8 cellular contexts compared by ENCODE assay signal in genomic region chr6:100880901-100881706, GRCh38. TPM values are rescaled to one million over a fixed set of nuclear protein-coding genes. Genes with fewer than 3 reads are reported as not detected.
DNase-seq lines count a peak whose midpoint lies in the region; ATAC-seq and TF ChIP-seq lines count a peak whose summit lies in the region.

Gene ASCC3, minus strand, starts transcription at chr6:100881329. Its CDS starts 13,332 bp downstream, at chr6:100867997.

- H3K27me3 ChIP-seq in Caco-2 (replicated peaks; ENCODE audit: control insufficient read depth, insufficient read depth, low read length) (no peaks in the 10 kb centered on the region), NT2/D1 (ENCODE audit: insufficient read depth, insufficient read length) (no peaks in the 10 kb centered on the region), endodermal cell (ENCODE audit: control insufficient read depth, insufficient read depth, low read length, poor library complexity, severe bottlenecking) (no peaks in the 10 kb centered on the region)

- H3K36me3 ChIP-seq in Caco-2 (ENCODE audit: control insufficient read depth, insufficient read depth, low read length) (no peaks in the 10 kb centered on the region), NT2/D1 (ENCODE audit: insufficient read depth, insufficient read length, low read length) (peaks cover 11% of the 10 kb centered on the region), endodermal cell (ENCODE audit: control insufficient read depth, insufficient read depth, low read length) (no peaks in the 10 kb centered on the region)

- H3K9me3 ChIP-seq in Caco-2 (no peaks in the 10 kb centered on the region), NT2/D1 (ENCODE audit: insufficient read depth, low read length) (peaks cover 12% of the 10 kb centered on the region; the same call in 1 of the 2 replicates), endodermal cell (ENCODE audit: control insufficient read depth, low read length) (no peaks in the 10 kb centered on the region)

- no peak for TF ChIP-seq CTCF in Caco-2 (IDR thresholded peaks at IDR 0.05; ENCODE audit: insufficient read depth in 1 of 2, low read depth in 1 of 2, low read length in 1 of 2, severe bottlenecking in 1 of 2, unreplicated experiment in 1 of 2)
- TF ChIP-seq CTCF in endodermal cell (conservative IDR thresholded peaks at IDR 0.05), result no peak
- no peak for TF ChIP-seq CTCF in mesothelial cell of epicardium (IDR thresholded peaks at IDR 0.05; ENCODE audit: unreplicated experiment)

- DNase-seq in Caco-2 (peak; percentile 92 to 94), HT-29 (ENCODE audit: low spot score) (peak; percentile 92), NT2/D1 (ENCODE audit: low read depth, low spot score) (peak; percentile 63), endodermal cell (peak; percentile 96), mesothelial cell of epicardium (ENCODE audit: low spot score in 2 of 2, unreplicated experiment in 2 of 2) (peak; percentile 76 to 89)
- DNase-seq in activated CD8-positive, alpha-beta memory T cell treated with anti-CD3 and anti-CD28 coated beads, Interleukin-2, amount 10 ng/mL, durations not matched to agents 7 days and 5 days, result peak; percentile 94
- peak; percentile 81 to 83 for DNase-seq in stimulated activated CD8-positive, alpha-beta memory T cell treated with anti-CD3 and anti-CD28 coated beads, Interleukin-15, amount 100 ng/mL, for 4 hours (ENCODE audit: low read depth in 2 of 2)

- H3K4me1 Mint-ChIP-seq in Caco-2 (ENCODE audit: low read depth, unreplicated experiment), result peaks cover 13% of the 10 kb centered on the region
- peaks cover 40% of the 10 kb centered on the region for H3K4me1 Mint-ChIP-seq in activated CD8-positive, alpha-beta memory T cell treated with anti-CD3 and anti-CD28 coated beads, Interleukin-2, amount 10 ng/mL, durations not matched to agents 7 days and 5 days
- peaks cover 49% of the 10 kb centered on the region for H3K4me1 Mint-ChIP-seq in endodermal cell
- peaks cover 33% of the 10 kb centered on the region for H3K4me1 Mint-ChIP-seq in mesothelial cell of epicardium

- H3K27me3 Mint-ChIP-seq in Caco-2 (ENCODE audit: insufficient read depth, unreplicated experiment) (no peaks in the 10 kb centered on the region), endodermal cell (ENCODE audit: insufficient read depth) (peaks cover 2% of the 10 kb centered on the region), mesothelial cell of epicardium (ENCODE audit: low read depth) (no peaks in the 10 kb centered on the region)
- H3K27me3 Mint-ChIP-seq in activated CD8-positive, alpha-beta memory T cell treated with anti-CD3 and anti-CD28 coated beads, Interleukin-2, amount 10 ng/mL, durations not matched to agents 7 days and 5 days, result no peaks in the 10 kb centered on the region

- ATAC-seq in GM21360 (IDR thresholded peaks at IDR 0.05; ENCODE audit: unreplicated experiment), result peak; percentile 96
- ATAC-seq in activated CD8-positive, alpha-beta memory T cell treated with anti-CD3 and anti-CD28 coated beads, Interleukin-2, amount 10 ng/mL, durations not matched to agents 7 days and 5 days, result peak; percentile 99

- H3K27ac ChIP-seq in endodermal cell (ENCODE audit: low read depth, low read length), result peak within 1 kb of the TSS; percentile 58

- CTCF ChIA-PET in Caco-2 (lab: Charles Lee), result no interaction called here
- CTCF ChIA-PET in activated CD8-positive, alpha-beta memory T cell treated with anti-CD3 and anti-CD28 coated beads, Interleukin-2, amount 10 ng/mL, durations not matched to agents 7 days and 5 days (lab: Charles Lee), result interaction anchor here (1.2 to 2.2 kb wide), 2 partner anchors 12 to 17 kb away, joined by 3 to 7 read pairs; no protein-coding TSS in a partner anchor

- H3K4me3 ChIP-seq in Caco-2 (ENCODE audit: low read depth, low read length) (peak within 1 kb of the TSS; percentile 91), NT2/D1 (ENCODE audit: insufficient read length, low read depth) (peak within 1 kb of the TSS; percentile 74), endodermal cell (ENCODE audit: low read length) (peak within 1 kb of the TSS; percentile 91)

- peak within 1 kb of the TSS; percentile 87 for H3K4me3 Mint-ChIP-seq in Caco-2 (ENCODE audit: unreplicated experiment)
- H3K4me3 Mint-ChIP-seq in activated CD8-positive, alpha-beta memory T cell treated with anti-CD3 and anti-CD28 coated beads, Interleukin-2, amount 10 ng/mL, durations not matched to agents 7 days and 5 days, result peak within 1 kb of the TSS; percentile 99
- peak within 1 kb of the TSS; percentile 97 for H3K4me3 Mint-ChIP-seq in endodermal cell
- peak within 1 kb of the TSS; percentile 100 for H3K4me3 Mint-ChIP-seq in mesothelial cell of epicardium

- H3K9me3 Mint-ChIP-seq in Caco-2 (ENCODE audit: unreplicated experiment) (no peaks in the 10 kb centered on the region), endodermal cell (no peaks in the 10 kb centered on the region), mesothelial cell of epicardium (no peaks in the 10 kb centered on the region)
- H3K9me3 Mint-ChIP-seq in activated CD8-positive, alpha-beta memory T cell treated with anti-CD3 and anti-CD28 coated beads, Interleukin-2, amount 10 ng/mL, durations not matched to agents 7 days and 5 days (ENCODE audit: low read depth), result no peaks in the 10 kb centered on the region

- H3K27ac Mint-ChIP-seq in Caco-2 (ENCODE audit: unreplicated experiment) (peak within 1 kb of the TSS; percentile 92), endodermal cell (peak within 1 kb of the TSS; percentile 97), mesothelial cell of epicardium (peak within 1 kb of the TSS; percentile 99)
- H3K27ac Mint-ChIP-seq in activated CD8-positive, alpha-beta memory T cell treated with anti-CD3 and anti-CD28 coated beads, Interleukin-2, amount 10 ng/mL, durations not matched to agents 7 days and 5 days, result peak within 1 kb of the TSS; percentile 100

- BruUV-seq in Caco-2 (replicated peaks; lab: Mats Ljungman, UMichigan), result no TSS peak

- intact Hi-C loops in Caco-2 (cut with micrococcal nuclease; ENCODE audit: unreplicated experiment), result loop anchor here (2.0 to 5.0 kb wide), 3 partner anchors 36 to 79 kb away; no protein-coding TSS in a partner anchor

- H3K36me3 Mint-ChIP-seq in Caco-2 (ENCODE audit: insufficient read depth, unreplicated experiment), result peaks cover 10% of the 10 kb centered on the region
- peaks cover 20% of the 10 kb centered on the region for H3K36me3 Mint-ChIP-seq in activated CD8-positive, alpha-beta memory T cell treated with anti-CD3 and anti-CD28 coated beads, Interleukin-2, amount 10 ng/mL, durations not matched to agents 7 days and 5 days
- H3K36me3 Mint-ChIP-seq in endodermal cell (ENCODE audit: low read depth), result peaks cover 2% of the 10 kb centered on the region
- no peaks in the 10 kb centered on the region for H3K36me3 Mint-ChIP-seq in mesothelial cell of epicardium

- H3K9ac ChIP-seq in NT2/D1 (ENCODE audit: insufficient read length, low read depth) (peak within 1 kb of the TSS; percentile 85), endodermal cell (ENCODE audit: extremely low read depth, low read length, poor library complexity, severe bottlenecking) (peak within 1 kb of the TSS; percentile 48)

- peaks cover 28% of the 10 kb centered on the region for H3K4me1 ChIP-seq in Caco-2
- no peaks in the 10 kb centered on the region for H3K4me1 ChIP-seq in NT2/D1 (ENCODE audit: insufficient read depth, insufficient read length)
- H3K4me1 ChIP-seq in endodermal cell (ENCODE audit: control insufficient read depth, insufficient read depth, low read length), result peaks cover 7% of the 10 kb centered on the region

- POLR2A ChIA-PET in Caco-2 (lab: Charles Lee), result interaction anchor here (0.8 to 1.9 kb wide), 2 partner anchors 10 to 68 kb away, joined by 3 to 18 read pairs; no protein-coding TSS in a partner anchor

- 0% methylated on average over 19 to 79 of the region's 79 CpGs for WGBS in endodermal cell (ENCODE audit: insufficient coverage in 1 of 2, insufficient read length in 1 of 2), 2 experiments

RNA-seq across cellular contexts. Expression of gene ASCC3, which starts in this region (rescaled TPM):
- 48.2 and 56.2 TPM in 2 replicates for total RNA-seq in Caco-2 (2022)
- 19.0 TPM in 2 replicates for total RNA-seq in HT-29 (2014; rRNA removed; shearing (Covaris generic))
- total RNA-seq in activated CD8-positive, alpha-beta memory T cell treated with anti-CD3 and anti-CD28 coated beads, Interleukin-2, amount 10 ng/mL, durations not matched to agents 7 days and 5 days, result 10 to 100 TPM; 63.1 to 64.8 TPM
- 10 to 100 TPM; 40.0 to 41.1 TPM for total RNA-seq in endodermal cell
- polyA plus RNA-seq in endodermal cell (2013, experiment 1 of 2), result 31.0 TPM
- polyA plus RNA-seq in endodermal cell (2013, experiment 2 of 2), result 29.4 TPM
- total RNA-seq in mesothelial cell of epicardium, result 45.6 to 48.3 TPM (median 47.7 TPM) in 3 replicates

Comparison
In these comparisons a context has a peak if more than half of its experiments do, and no peak if none do; other contexts are left out.
1. Peak in every context shown above with its lines: DNase-seq, ATAC-seq, H3K4me3 ChIP-seq and H3K27ac ChIP-seq.